ENCODE assay signal across 1 cellular context in the genomic region with DNA sequence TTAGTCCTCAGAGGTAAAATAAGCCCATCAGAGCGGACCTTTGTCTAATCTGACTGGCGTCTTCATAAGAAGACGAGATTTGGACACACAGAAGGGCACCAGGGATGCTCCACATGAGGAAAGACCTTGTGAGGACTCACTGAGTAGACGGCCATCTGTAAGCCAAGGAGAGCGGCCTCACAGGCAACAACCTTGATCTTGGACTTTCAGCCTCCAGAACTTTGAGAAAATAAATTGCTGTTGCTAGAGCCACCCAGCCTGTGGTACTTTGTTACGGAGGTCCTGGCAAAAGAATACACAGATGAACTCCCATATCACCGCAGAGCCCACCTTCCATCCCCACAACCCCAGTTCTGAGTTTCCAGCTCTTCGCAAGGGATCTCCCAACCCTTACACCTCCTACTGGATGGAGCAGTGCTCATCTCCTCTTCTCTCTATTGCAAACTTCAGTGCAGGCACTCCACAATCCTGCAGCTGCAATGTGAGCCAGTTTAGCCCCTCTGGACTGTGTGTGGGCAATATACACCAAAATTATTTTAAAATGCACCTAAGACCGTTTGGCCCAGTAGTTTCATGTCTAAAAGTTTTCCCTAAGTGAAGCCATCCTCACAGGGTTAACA.
TF ChIP-seq lines count a peak whose summit lies in the region.

No MANE protein-coding gene starts in this region.

TF ChIP-seq in HepG2, 621 proteins besides CTCF, POLR2A, EP300 and RAD21:
- TF ChIP-seq ZNF180 (CRISPR knock-in tag; IDR thresholded peaks at IDR 0.05; ENCODE audit: borderline replicate concordance, low read depth) = no peak
- TF ChIP-seq HNRNPL (IDR thresholded peaks at IDR 0.05; ENCODE audit: low read depth, low read length) = no peak
- TF ChIP-seq FOSL1 (CRISPR knock-in tag; IDR thresholded peaks at IDR 0.05; ENCODE audit: borderline replicate concordance) = no peak
- no peak for TF ChIP-seq ZNF777 (CRISPR knock-in tag; IDR thresholded peaks at IDR 0.05)
- TF ChIP-seq, protein P1, sequence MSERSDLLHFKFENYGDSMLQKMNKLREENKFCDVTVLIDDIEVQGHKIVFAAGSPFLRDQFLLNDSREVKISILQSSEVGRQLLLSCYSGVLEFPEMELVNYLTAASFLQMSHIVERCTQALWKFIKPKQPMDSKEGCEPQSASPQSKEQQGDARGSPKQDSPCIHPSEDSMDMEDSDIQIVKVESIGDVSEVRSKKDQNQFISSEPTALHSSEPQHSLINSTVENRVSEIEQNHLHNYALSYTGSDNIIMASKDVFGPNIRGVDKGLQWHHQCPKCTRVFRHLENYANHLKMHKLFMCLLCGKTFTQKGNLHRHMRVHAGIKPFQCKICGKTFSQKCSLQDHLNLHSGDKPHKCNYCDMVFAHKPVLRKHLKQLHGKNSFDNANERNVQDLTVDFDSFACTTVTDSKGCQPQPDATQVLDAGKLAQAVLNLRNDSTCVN (CRISPR knock-in tag; IDR thresholded peaks at IDR 0.05; ENCODE audit: borderline replicate concordance) = no peak
- no peak for TF ChIP-seq ZNF160 (CRISPR knock-in tag; IDR thresholded peaks at IDR 0.05)
- TF ChIP-seq ZNF781 (CRISPR knock-in tag; IDR thresholded peaks at IDR 0.05; ENCODE audit: borderline replicate concordance, not compliant biosample characterization) = no peak
